Comparison of ENCODE assay signal across 8 cellular contexts in genomic region chr4:176321589-176321988, GRCh38. TPM values are rescaled to one million over a fixed set of nuclear protein-coding genes. Genes with fewer than 3 reads are reported as not detected.
DNase-seq lines count a peak whose midpoint lies in the region; ATAC-seq, FAIRE-seq and TF ChIP-seq lines count a peak whose summit lies in the region.

No MANE protein-coding gene starts in this region.

- TF ChIP-seq POLR2A in K562 (conservative IDR thresholded peaks at IDR 0.05) = no peak

- intact Hi-C loops in K562 (cut with micrococcal nuclease) = loop anchor here (10.0 kb wide), 1 partner anchor 1667 kb away; no protein-coding TSS in a partner anchor

- BruUV-seq in K562 (replicated peaks; lab: Mats Ljungman, UMichigan) = no TSS peak

- H3K27me3 Mint-ChIP-seq in HFFc6 (ENCODE audit: insufficient read depth) (no peaks in the 10 kb centered on the region; the same call in 1 of the 2 replicates), mesothelial cell of epicardium (ENCODE audit: low read depth) (no peaks in the 10 kb centered on the region)

- peak overlapping the region; percentile 93 for H3K4me2 ChIP-seq in K562 (ENCODE audit: insufficient read depth, low read length)

- no peak for ATAC-seq in K562
- no peak for ATAC-seq in GM18517 (IDR thresholded peaks at IDR 0.05; ENCODE audit: unreplicated experiment)

- H3K27me3 ChIP-seq in ACC112 (ENCODE audit: insufficient read depth, low read length) (no peaks in the 10 kb centered on the region), K562 (ENCODE audit: control insufficient read depth in 2 of 2, insufficient read depth in 2 of 2, low read length in 2 of 2) (no peaks in the 10 kb centered on the region)

- no peaks in the 10 kb centered on the region for H3K9me3 ChIP-seq in K562 (replicated peaks; ENCODE audit: control insufficient read depth, insufficient read depth, low read depth, low read length)

- no peak for TF ChIP-seq EP300 in K562 (IDR thresholded peaks at IDR 0.05; ENCODE audit: low read length)

- H3K4me3 ChIP-seq in ACC112 (ENCODE audit: low read depth, low read length) (peak overlapping the region; percentile 95), K562 (peak overlapping the region; percentile 92)

- POLR2A ChIA-PET in K562 (lab: Yijun Ruan, JAX) = interaction anchor here (0.8 kb wide), 1 partner anchor 10 kb away, joined by 3 read pairs; no protein-coding TSS in a partner anchor

- in situ Hi-C loops in K562 (cut with MboI) = no loop called here

- 0 out of 2 replicates have a peak, but pooled peaks cover 4% of the 10 kb centered on the region for H3K36me3 Mint-ChIP-seq in HFFc6 (ENCODE audit: low read depth)
- H3K36me3 Mint-ChIP-seq in mesothelial cell of epicardium = no peaks in the 10 kb centered on the region

- DNase-seq in HFFc6 (no peak), K562 (ENCODE audit: extremely low read depth in 1 of 4, low spot score in 3 of 4) (no peak), mesothelial cell of epicardium (ENCODE audit: low spot score in 2 of 2, unreplicated experiment in 2 of 2) (no peak), glomerular visceral epithelial cell (ENCODE audit: extremely low spot score) (no peak), SIG-M5 (lab: John Stamatoyannopoulos, UW) (no peak), NCI-H1694 treated with DMSO at 0.1 percent for 48 hours (lab: John Stamatoyannopoulos, UW) (no peak)

- 3% methylated on average over 5 of the region's 5 CpGs for WGBS in K562 (ENCODE audit: insufficient coverage, low coverage, missing lambda C conversion rate)

- H2AFZ ChIP-seq in ACC112 (ENCODE audit: low read length, unreplicated experiment) (no peak overlapping the region), K562 (ENCODE audit: low read depth, low read length) (no peak overlapping the region)

- CTCF ChIA-PET in K562 (lab: Yijun Ruan, JAX; ENCODE audit: low intra/inter-chr PET ratio) = no interaction called here

- H3K4me3 Mint-ChIP-seq in HFFc6 (peak overlapping the region; percentile 94), mesothelial cell of epicardium (peak overlapping the region; percentile 80)

- H3K4me1 Mint-ChIP-seq in HFFc6 (ENCODE audit: low read depth) = peaks cover 52% of the 10 kb centered on the region
- peaks cover 27% of the 10 kb centered on the region for H3K4me1 Mint-ChIP-seq in mesothelial cell of epicardium

- no peaks in the 10 kb centered on the region for H3K36me3 ChIP-seq in ACC112 (ENCODE audit: insufficient read depth, low read length)
- H3K36me3 ChIP-seq in K562 (ENCODE audit: control insufficient read depth, insufficient read depth, low read length) = peaks cover 34% of the 10 kb centered on the region; the same call in 2 of the 3 replicates

- H3K4me1 ChIP-seq in ACC112 (ENCODE audit: control insufficient read depth, insufficient read depth, low read length, unreplicated experiment) (peaks cover 28% of the 10 kb centered on the region), K562 (replicated peaks in 1 of 2; ENCODE audit: control insufficient read depth in 2 of 2, insufficient read depth in 2 of 2, low read length in 2 of 2) (peaks cover 0 to 7% of the 10 kb centered on the region in 2 experiments; a peak in 3 of 5 replicates)

- TF ChIP-seq RAD21 in K562 (CRISPR knock-in tag; conservative IDR thresholded peaks at IDR 0.05 in 1 of 2, IDR thresholded peaks at IDR 0.05 in 1 of 2) = no peak

- H3K9me1 ChIP-seq in K562 (ENCODE audit: control insufficient read depth, insufficient read depth, low read length) = no peaks in the 10 kb centered on the region

- H3K79me2 ChIP-seq in ACC112 (ENCODE audit: control insufficient read depth, insufficient read depth, low read length, unreplicated experiment) (peaks cover 59% of the 10 kb centered on the region), K562 (ENCODE audit: control insufficient read depth, insufficient read depth, low read length) (peaks cover 68% of the 10 kb centered on the region)

- H4K20me1 ChIP-seq in K562 (replicated peaks; ENCODE audit: control insufficient read depth, insufficient read depth, low read length) = peaks cover 8% of the 10 kb centered on the region; the same call in 1 of the 2 replicates

- H3K9me3 Mint-ChIP-seq in HFFc6 (no peaks in the 10 kb centered on the region), mesothelial cell of epicardium (no peaks in the 10 kb centered on the region)

- H3K9ac ChIP-seq in K562 (ENCODE audit: insufficient read depth in 1 of 2, low read depth in 2 of 2, low read length in 2 of 2) = peak overlapping the region in 1 of 2 experiments; percentile 95; a peak in 2 of 4 replicates

- TF ChIP-seq CTCF in HFFc6 (IDR thresholded peaks at IDR 0.05) (no peak), K562 (IDR thresholded peaks at IDR 0.05 in 2 of 3, conservative IDR thresholded peaks at IDR 0.05 in 1 of 3; ENCODE audit: insufficient read depth in 2 of 3, low read depth in 1 of 3, low read length in 3 of 3) (no peak), mesothelial cell of epicardium (IDR thresholded peaks at IDR 0.05; ENCODE audit: unreplicated experiment) (no peak)

- H3K27ac Mint-ChIP-seq in HFFc6 (peak overlapping the region; percentile 82; the same call in 1 of the 2 replicates), mesothelial cell of epicardium (no peak overlapping the region)

- FAIRE-seq in K562 (lab: Jason Lieb, UNC) = no peak

- 0 out of 2 replicates have a peak overlapping the region, but pooled peaks have one; percentile 89 for H3K27ac ChIP-seq in ACC112 (ENCODE audit: low read depth, low read length)
- H3K27ac ChIP-seq in K562 (ENCODE audit: extremely low read depth, low read depth, low read length) = peak overlapping the region; percentile 97

TF ChIP-seq in K562, 482 proteins besides CTCF, POLR2A, EP300 and RAD21 (continues in another document):
- peak; percentile 60 for TF ChIP-seq GABPA (tag; conservative IDR thresholded peaks at IDR 0.05; ENCODE audit: low read depth)
- TF ChIP-seq, protein P1, sequence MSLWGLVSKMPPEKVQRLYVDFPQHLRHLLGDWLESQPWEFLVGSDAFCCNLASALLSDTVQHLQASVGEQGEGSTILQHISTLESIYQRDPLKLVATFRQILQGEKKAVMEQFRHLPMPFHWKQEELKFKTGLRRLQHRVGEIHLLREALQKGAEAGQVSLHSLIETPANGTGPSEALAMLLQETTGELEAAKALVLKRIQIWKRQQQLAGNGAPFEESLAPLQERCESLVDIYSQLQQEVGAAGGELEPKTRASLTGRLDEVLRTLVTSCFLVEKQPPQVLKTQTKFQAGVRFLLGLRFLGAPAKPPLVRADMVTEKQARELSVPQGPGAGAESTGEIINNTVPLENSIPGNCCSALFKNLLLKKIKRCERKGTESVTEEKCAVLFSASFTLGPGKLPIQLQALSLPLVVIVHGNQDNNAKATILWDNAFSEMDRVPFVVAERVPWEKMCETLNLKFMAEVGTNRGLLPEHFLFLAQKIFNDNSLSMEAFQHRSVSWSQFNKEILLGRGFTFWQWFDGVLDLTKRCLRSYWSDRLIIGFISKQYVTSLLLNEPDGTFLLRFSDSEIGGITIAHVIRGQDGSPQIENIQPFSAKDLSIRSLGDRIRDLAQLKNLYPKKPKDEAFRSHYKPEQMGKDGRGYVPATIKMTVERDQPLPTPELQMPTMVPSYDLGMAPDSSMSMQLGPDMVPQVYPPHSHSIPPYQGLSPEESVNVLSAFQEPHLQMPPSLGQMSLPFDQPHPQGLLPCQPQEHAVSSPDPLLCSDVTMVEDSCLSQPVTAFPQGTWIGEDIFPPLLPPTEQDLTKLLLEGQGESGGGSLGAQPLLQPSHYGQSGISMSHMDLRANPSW (CRISPR knock-in tag; IDR thresholded peaks at IDR 0.05) = no peak

RNA-seq across cellular contexts. Expression of gene SPCS3, which starts 1.8 kb away (rescaled TPM):
- 100 to 1,000 TPM; 163 to 250 (median 180) TPM for total RNA-seq in HFFc6 (2021; fragmentation: NEBNext Ultra II Directional; extraction: Animal tissue kit (Norgen Biotek cat#: 25700))
- 74.2 and 192 TPM in 2 replicates for total RNA-seq in K562 (2011; cell fraction: chromatin; rRNA removed; ENCODE audit: low replicate concordance)
- 80.8 and 84.5 TPM in 2 replicates for total RNA-seq in K562 (2011; cell fraction: nucleolus; rRNA removed)
- 128 and 217 TPM in 2 replicates for total RNA-seq in K562 (2011; cell fraction: nucleoplasm; rRNA removed)
- total RNA-seq in K562 (2014; rRNA removed) (66.6 and 101 TPM in 2 replicates), K562 (2014; rRNA removed; fragmentation: Illumina TruSeq; extraction: Trizol) (154 and 168 TPM in 2 replicates), K562 (2015; rRNA removed; fragmentation: Illumina TruSeq; extraction: Trizol) (124 and 133 TPM in 2 replicates), K562 (2021) (196 and 217 TPM in 2 replicates), mesothelial cell of epicardium (107 to 114 TPM (median 113 TPM) in 3 replicates)
- polyA plus RNA-seq in K562 (2011; rRNA removed) (94.9 and 119 TPM in 2 replicates), K562 (2014; fragmentation: Illumina TruSeq; extraction: Trizol) (71.2 and 85.4 TPM in 2 replicates), K562 (2014; fragmentation: Nextera tagmentation; extraction: Ambion mirVana) (10 to 100 TPM; 71.4 to 80.2 TPM), K562 (2014; rRNA removed) (64.6 and 73.9 TPM in 2 replicates)
- 20.7 and 41.3 TPM in 2 replicates for polyA plus RNA-seq in K562 (2011; cell fraction: cytosol; rRNA removed)
- polyA plus RNA-seq in K562 (2011; cell fraction: nucleus; rRNA removed) = 59.0 and 73.2 TPM in 2 replicates
- polyA plus RNA-seq in K562 (2012) = 85.5 and 87.4 TPM in 2 replicates
- polyA minus RNA-seq in K562 (2011; rRNA and poly(A)+ RNA removed) = 81.1 and 93.9 TPM in 2 replicates
- polyA minus RNA-seq in K562 (2011; cell fraction: cytosol; rRNA and poly(A)+ RNA removed) = 39.5 and 49.4 TPM in 2 replicates
- 87.2 and 126 TPM in 2 replicates for polyA minus RNA-seq in K562 (2011; cell fraction: nucleus; rRNA and poly(A)+ RNA removed)

RNA-seq across cellular contexts. Expression of gene ASB5, which starts 52.6 kb away (rescaled TPM):
- under 1 TPM in 3 of 6 experiments, not detected in 3; 0.14 to 0.21 (median 0.17) TPM for total RNA-seq in HFFc6 (2021; fragmentation: NEBNext Ultra II Directional; extraction: Animal tissue kit (Norgen Biotek cat#: 25700))
- total RNA-seq in K562 (2011; cell fraction: chromatin; rRNA removed; ENCODE audit: low replicate concordance) = not detected in 2 replicates
- 0.39 TPM in 1 of 2 replicates, not detected in the other for total RNA-seq in K562 (2011; cell fraction: nucleolus; rRNA removed)
- total RNA-seq in K562 (2011; cell fraction: nucleoplasm; rRNA removed) = 1.3 TPM in 1 of 2 replicates, not detected in the other
- total RNA-seq in K562 (2014; rRNA removed) (not detected in 2 replicates), K562 (2014; rRNA removed; fragmentation: Illumina TruSeq; extraction: Trizol) (not detected in 2 replicates), K562 (2015; rRNA removed; fragmentation: Illumina TruSeq; extraction: Trizol) (not detected in 2 replicates), K562 (2021) (not detected in 2 replicates), mesothelial cell of epicardium (not detected in 3 replicates)
- polyA plus RNA-seq in K562 (2011; rRNA removed) (not detected in 2 replicates), K562 (2014; fragmentation: Illumina TruSeq; extraction: Trizol) (not detected in 2 replicates), K562 (2014; fragmentation: Nextera tagmentation; extraction: Ambion mirVana) (not detected), K562 (2014; rRNA removed) (not detected in 2 replicates)
- not detected in 2 replicates for polyA plus RNA-seq in K562 (2011; cell fraction: cytosol; rRNA removed)
- polyA plus RNA-seq in K562 (2011; cell fraction: nucleus; rRNA removed) = not detected in 2 replicates
- polyA plus RNA-seq in K562 (2012) = not detected in 2 replicates
- not detected in 2 replicates for polyA minus RNA-seq in K562 (2011; rRNA and poly(A)+ RNA removed)
- not detected in 2 replicates for polyA minus RNA-seq in K562 (2011; cell fraction: cytosol; rRNA and poly(A)+ RNA removed)
- not detected in 2 replicates for polyA minus RNA-seq in K562 (2011; cell fraction: nucleus; rRNA and poly(A)+ RNA removed)
